Comparison of ENCODE assay signal across 9 cellular contexts in the genomic region with DNA sequence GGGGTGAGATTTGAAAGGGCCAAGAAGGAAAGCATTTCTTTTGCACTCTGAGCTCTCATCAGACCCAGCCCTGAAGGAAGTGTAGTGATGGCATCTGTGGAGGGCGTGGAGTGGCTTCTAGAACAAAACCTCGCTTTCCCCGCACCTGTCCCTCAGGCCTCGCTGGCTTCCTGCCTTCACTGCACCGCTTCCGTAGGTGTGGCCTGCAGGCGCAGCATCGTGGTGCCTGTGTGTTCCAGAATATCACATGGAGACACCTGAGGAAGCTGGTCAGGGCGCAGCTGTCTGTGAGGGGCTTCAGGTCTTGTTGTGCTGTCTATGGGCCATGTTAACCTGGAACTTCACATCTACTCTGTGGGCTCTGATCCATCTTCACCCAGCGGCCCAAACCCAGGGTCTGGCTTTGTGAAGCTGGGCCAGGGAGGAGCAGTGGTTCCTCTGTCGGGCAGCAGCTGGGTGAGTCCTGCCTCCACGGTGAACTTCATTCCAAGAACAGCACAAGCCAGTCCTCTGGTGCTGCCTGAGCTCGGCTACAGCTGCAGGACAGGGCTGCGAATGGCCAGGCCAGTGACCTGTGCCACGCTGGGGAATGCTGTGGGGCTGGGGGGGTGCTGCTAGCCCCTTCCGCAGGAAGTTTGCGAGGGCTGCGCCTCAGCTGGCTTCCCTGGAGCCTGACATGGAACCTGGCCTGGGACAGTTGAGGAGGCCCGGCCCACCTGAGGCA. TPM values are rescaled to one million over a fixed set of nuclear protein-coding genes. Genes with fewer than 3 reads are reported as not detected.
DNase-seq lines count a peak whose midpoint lies in the region; ATAC-seq and TF ChIP-seq lines count a peak whose summit lies in the region.
"Had no signal": no experiment of that assay in that cellular context is flagged by ENCODE, and none has a peak within 500 bp of the region (broad histone marks: within the 10 kb centered on the region; RNA-seq: fewer than 3 reads in every experiment).

No MANE protein-coding gene starts in this region.

- TF ChIP-seq CTCF in GM23338 (conservative IDR thresholded peaks at IDR 0.05; ENCODE audit: low read depth in 2 of 2) (no peak), fibroblast of villous mesenchyme (IDR thresholded peaks at IDR 0.05; ENCODE audit: insufficient read depth, low read depth, low read length) (no peak)

- no peaks in the 10 kb centered on the region for H3K27me3 ChIP-seq in GM23338 (ENCODE audit: insufficient read depth)

- H3K9me2 ChIP-seq in GM23338 (ENCODE audit: insufficient read depth): no peaks in the 10 kb centered on the region

- peaks cover 17% of the 10 kb centered on the region for H3K36me3 Mint-ChIP-seq in GM23338 (ENCODE audit: low read depth)

- H3K4me3 ChIP-seq in GM23338 (no peak overlapping the region), fibroblast of villous mesenchyme (ENCODE audit: low read depth, low read length) (no peak overlapping the region)

- peaks cover 15% of the 10 kb centered on the region for H3K27me3 Mint-ChIP-seq in GM23338 (ENCODE audit: insufficient read depth, low read depth, poor library complexity)
- H3K27me3 Mint-ChIP-seq: dendritic cell treated with granulocyte-macrophage colony-stimulating factor and Interleukin-4, amounts not matched to agents 40 ng/mL and 50 ng/mL, for 4 days had no signal

- no peak overlapping the region for H3K4me2 ChIP-seq in GM23338

- ATAC-seq in GM23338 (no peak; the same call in none of the 3 replicates), GM18511 (IDR thresholded peaks at IDR 0.05; ENCODE audit: unreplicated experiment) (no peak)

- peak overlapping the region; percentile 36; the same call in 1 of the 2 replicates for H3K27ac Mint-ChIP-seq in GM23338
- H3K27ac Mint-ChIP-seq: dendritic cell treated with granulocyte-macrophage colony-stimulating factor and Interleukin-4, amounts not matched to agents 40 ng/mL and 50 ng/mL, for 4 days had no signal

- H3K36me3 ChIP-seq in GM23338 (ENCODE audit: insufficient read depth): no peaks in the 10 kb centered on the region

- no peaks in the 10 kb centered on the region for H3K9me3 Mint-ChIP-seq in GM23338
- H3K9me3 Mint-ChIP-seq: dendritic cell treated with granulocyte-macrophage colony-stimulating factor and Interleukin-4, amounts not matched to agents 40 ng/mL and 50 ng/mL, for 4 days had no signal

- H3K4me3 Mint-ChIP-seq in GM23338: no peak overlapping the region; the same call in 2 of the 3 replicates
- H3K4me3 Mint-ChIP-seq: dendritic cell treated with granulocyte-macrophage colony-stimulating factor and Interleukin-4, amounts not matched to agents 40 ng/mL and 50 ng/mL, for 4 days had no signal

- H3K4me1 Mint-ChIP-seq in GM23338: peaks cover 11% of the 10 kb centered on the region

- H3K4me1 ChIP-seq in GM23338 (ENCODE audit: insufficient read depth): peaks cover 3% of the 10 kb centered on the region; the same call in 1 of the 2 replicates

- H3K79me2 ChIP-seq in GM23338 (replicated peaks; ENCODE audit: insufficient read depth): no peaks in the 10 kb centered on the region

- 0 out of 2 replicates have a peak, but pooled peaks cover 7% of the 10 kb centered on the region for H3F3A ChIP-seq in GM23338 (replicated peaks; ENCODE audit: low read depth)

- peak overlapping the region; percentile 59 for H3K27ac ChIP-seq in GM23338 (ENCODE audit: low read depth)

- peak; percentile 23 for DNase-seq in GM23338 (ENCODE audit: low spot score)
- peak; percentile 19 for DNase-seq in activated CD8-positive, alpha-beta memory T cell treated with anti-CD3 and anti-CD28 coated beads, Interleukin-2, amount 50 U/mL, for 1 hour (ENCODE audit: extremely low read depth)
- peak; percentile 17 for DNase-seq in fibroblast of villous mesenchyme (ENCODE audit: low read depth)
- peak in 2 of 3 donors; percentile 28 to 34 for DNase-seq in stimulated activated CD4-positive, alpha-beta T cell treated with anti-CD3 and anti-CD28 coated beads, Interleukin-12 subunit alpha, Interleukin-12 subunit beta, amount 100 ng/mL, for 48 hours (ENCODE audit: low read depth in 2 of 3, low spot score in 1 of 3)
- DNase-seq in SHP77 treated with DMSO at 0.1 percent for 48 hours (lab: John Stamatoyannopoulos, UW): no peak
- DNase-seq in NCI-H345 treated with DMSO at 0.1 percent for 48 hours (lab: John Stamatoyannopoulos, UW; ENCODE audit: unreplicated experiment): no peak
- no peak for DNase-seq in HuH-7.5 (ENCODE audit: low spot score)

- no peaks in the 10 kb centered on the region; the same call in 1 of the 2 replicates for H4K20me1 ChIP-seq in GM23338 (replicated peaks; ENCODE audit: insufficient read depth)

- H2AFZ ChIP-seq in GM23338: no peak overlapping the region

TF ChIP-seq in GM23338, 12 proteins besides CTCF, POLR2A, EP300 and RAD21 (continues in another document):
- TF ChIP-seq EZH2 (IDR thresholded peaks at IDR 0.05; ENCODE audit: low read depth, unreplicated experiment) (no peak), EZH2phosphoT487 (IDR thresholded peaks at IDR 0.05; ENCODE audit: unreplicated experiment) (no peak), ZNF331 (CRISPR knock-in tag; IDR thresholded peaks at IDR 0.05; ENCODE audit: low read depth) (no peak), NANOG (IDR thresholded peaks at IDR 0.05; ENCODE audit: borderline replicate concordance) (no peak), JUNB (IDR thresholded peaks at IDR 0.05; ENCODE audit: unreplicated experiment) (no peak), ZNF114 (CRISPR knock-in tag; IDR thresholded peaks at IDR 0.05) (no peak), CREB1 (CRISPR knock-in tag; IDR thresholded peaks at IDR 0.05; ENCODE audit: low read depth) (no peak)
- TF ChIP-seq, protein P1, sequence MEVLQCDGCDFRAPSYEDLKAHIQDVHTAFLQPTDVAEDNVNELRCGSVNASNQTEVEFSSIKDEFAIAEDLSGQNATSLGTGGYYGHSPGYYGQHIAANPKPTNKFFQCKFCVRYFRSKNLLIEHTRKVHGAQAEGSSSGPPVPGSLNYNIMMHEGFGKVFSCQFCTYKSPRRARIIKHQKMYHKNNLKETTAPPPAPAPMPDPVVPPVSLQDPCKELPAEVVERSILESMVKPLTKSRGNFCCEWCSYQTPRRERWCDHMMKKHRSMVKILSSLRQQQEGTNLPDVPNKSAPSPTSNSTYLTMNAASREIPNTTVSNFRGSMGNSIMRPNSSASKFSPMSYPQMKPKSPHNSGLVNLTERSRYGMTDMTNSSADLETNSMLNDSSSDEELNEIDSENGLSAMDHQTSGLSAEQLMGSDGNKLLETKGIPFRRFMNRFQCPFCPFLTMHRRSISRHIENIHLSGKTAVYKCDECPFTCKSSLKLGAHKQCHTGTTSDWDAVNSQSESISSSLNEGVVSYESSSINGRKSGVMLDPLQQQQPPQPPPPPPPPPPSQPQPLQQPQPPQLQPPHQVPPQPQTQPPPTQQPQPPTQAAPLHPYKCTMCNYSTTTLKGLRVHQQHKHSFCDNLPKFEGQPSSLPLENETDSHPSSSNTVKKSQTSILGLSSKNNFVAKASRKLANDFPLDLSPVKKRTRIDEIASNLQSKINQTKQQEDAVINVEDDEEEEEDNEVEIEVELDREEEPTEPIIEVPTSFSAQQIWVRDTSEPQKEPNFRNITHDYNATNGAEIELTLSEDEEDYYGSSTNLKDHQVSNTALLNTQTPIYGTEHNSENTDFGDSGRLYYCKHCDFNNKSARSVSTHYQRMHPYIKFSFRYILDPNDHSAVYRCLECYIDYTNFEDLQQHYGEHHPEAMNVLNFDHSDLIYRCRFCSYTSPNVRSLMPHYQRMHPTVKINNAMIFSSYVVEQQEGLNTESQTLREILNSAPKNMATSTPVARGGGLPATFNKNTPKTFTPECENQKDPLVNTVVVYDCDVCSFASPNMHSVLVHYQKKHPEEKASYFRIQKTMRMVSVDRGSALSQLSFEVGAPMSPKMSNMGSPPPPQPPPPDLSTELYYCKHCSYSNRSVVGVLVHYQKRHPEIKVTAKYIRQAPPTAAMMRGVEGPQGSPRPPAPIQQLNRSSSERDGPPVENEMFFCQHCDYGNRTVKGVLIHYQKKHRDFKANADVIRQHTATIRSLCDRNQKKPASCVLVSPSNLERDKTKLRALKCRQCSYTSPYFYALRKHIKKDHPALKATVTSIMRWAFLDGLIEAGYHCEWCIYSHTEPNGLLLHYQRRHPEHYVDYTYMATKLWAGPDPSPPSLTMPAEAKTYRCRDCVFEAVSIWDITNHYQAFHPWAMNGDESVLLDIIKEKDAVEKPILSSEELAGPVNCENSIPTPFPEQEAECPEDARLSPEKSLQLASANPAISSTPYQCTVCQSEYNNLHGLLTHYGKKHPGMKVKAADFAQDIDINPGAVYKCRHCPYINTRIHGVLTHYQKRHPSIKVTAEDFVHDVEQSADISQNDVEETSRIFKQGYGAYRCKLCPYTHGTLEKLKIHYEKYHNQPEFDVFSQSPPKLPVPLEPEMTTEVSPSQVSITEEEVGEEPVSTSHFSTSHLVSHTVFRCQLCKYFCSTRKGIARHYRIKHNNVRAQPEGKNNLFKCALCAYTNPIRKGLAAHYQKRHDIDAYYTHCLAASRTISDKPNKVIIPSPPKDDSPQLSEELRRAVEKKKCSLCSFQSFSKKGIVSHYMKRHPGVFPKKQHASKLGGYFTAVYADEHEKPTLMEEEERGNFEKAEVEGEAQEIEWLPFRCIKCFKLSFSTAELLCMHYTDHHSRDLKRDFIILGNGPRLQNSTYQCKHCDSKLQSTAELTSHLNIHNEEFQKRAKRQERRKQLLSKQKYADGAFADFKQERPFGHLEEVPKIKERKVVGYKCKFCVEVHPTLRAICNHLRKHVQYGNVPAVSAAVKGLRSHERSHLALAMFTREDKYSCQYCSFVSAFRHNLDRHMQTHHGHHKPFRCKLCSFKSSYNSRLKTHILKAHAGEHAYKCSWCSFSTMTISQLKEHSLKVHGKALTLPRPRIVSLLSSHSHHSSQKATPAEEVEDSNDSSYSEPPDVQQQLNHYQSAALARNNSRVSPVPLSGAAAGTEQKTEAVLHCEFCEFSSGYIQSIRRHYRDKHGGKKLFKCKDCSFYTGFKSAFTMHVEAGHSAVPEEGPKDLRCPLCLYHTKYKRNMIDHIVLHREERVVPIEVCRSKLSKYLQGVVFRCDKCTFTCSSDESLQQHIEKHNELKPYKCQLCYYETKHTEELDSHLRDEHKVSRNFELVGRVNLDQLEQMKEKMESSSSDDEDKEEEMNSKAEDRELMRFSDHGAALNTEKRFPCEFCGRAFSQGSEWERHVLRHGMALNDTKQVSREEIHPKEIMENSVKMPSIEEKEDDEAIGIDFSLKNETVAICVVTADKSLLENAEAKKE (CRISPR knock-in tag; IDR thresholded peaks at IDR 0.05): no peak

RNA-seq across cellular contexts. Expression of a gene that starts 40.9 kb away (rescaled TPM):
- 145 and 162 TPM in 2 replicates for total RNA-seq in GM23338 (2014; rRNA removed; shearing (Covaris generic))
- polyA plus RNA-seq in GM23338 (2016; fragmentation: Nextera tagmentation; extraction: Ambion mirVana): 456 and 459 TPM in 2 replicates
- total RNA-seq in fibroblast of villous mesenchyme: 445 and 550 TPM in 2 replicates

Comparison
In these comparisons a context has a peak if more than half of its experiments do, and no peak if none do; other contexts are left out.
1. DNase-seq: peak in GM23338 (single experiment), activated CD8-positive, alpha-beta memory T cell treated with anti-CD3 and anti-CD28 coated beads, Interleukin-2, amount 50 U/mL, for 1 hour (single experiment), fibroblast of villous mesenchyme (single experiment) and stimulated activated CD4-positive, alpha-beta T cell treated with anti-CD3 and anti-CD28 coated beads, Interleukin-12 subunit alpha, Interleukin-12 subunit beta, amount 100 ng/mL, for 48 hours (2 of 3); none in SHP77 treated with DMSO at 0.1 percent for 48 hours (single experiment), NCI-H345 treated with DMSO at 0.1 percent for 48 hours (single experiment) and HuH-7.5 (single experiment).